ENCODE assay signal across 8 cellular contexts in genomic region chr17:44086364-44087311, GRCh38. TPM values are rescaled to one million over a fixed set of nuclear protein-coding genes. Genes with fewer than 3 reads are reported as not detected.
A peak's percentile ranks its signal among the peaks of the same experiment; 100 is the strongest.
DNase-seq lines count a peak whose midpoint lies in the region; ATAC-seq and TF ChIP-seq lines count a peak whose summit lies in the region.

No MANE protein-coding gene starts in this region.

- no peak for TF ChIP-seq RAD21 in HCT116 (IDR thresholded peaks at IDR 0.05; ENCODE audit: low read depth)

- peaks cover 0 to 4% of the 10 kb centered on the region in 2 experiments; a peak in 1 of 4 replicates for H3K36me3 ChIP-seq in HCT116 (ENCODE audit: control insufficient read depth in 1 of 2, insufficient read depth in 2 of 2, low read length in 2 of 2)

- ATAC-seq in HCT116: peak; percentile 71
- no peak for ATAC-seq in GM18502 (IDR thresholded peaks at IDR 0.05; ENCODE audit: poor library complexity, unreplicated experiment)
- no peak for ATAC-seq in HG02970 (IDR thresholded peaks at IDR 0.05; ENCODE audit: low FRiP score, unreplicated experiment)

- H3K27ac ChIP-seq in HCT116 (ENCODE audit: low read depth, low read length) (peak overlapping the region; percentile 48), layer of hippocampus (ENCODE audit: low read depth, low read length) (peak overlapping the region; percentile 18)

- no peaks in the 10 kb centered on the region for H4K20me1 ChIP-seq in HCT116 (ENCODE audit: insufficient read depth)

- no peak overlapping the region for H2AFZ ChIP-seq in HCT116 (ENCODE audit: low read depth, low read length, poor library complexity, severe bottlenecking)

- RAD21 ChIA-PET in HCT116 (lab: Charles Lee; ENCODE audit: low non-redundant PET in 1 of 2, low total read pairs in 2 of 2, uncharacterized antibody in 2 of 2, unreplicated experiment in 2 of 2): interaction anchor here in 1 of 2 experiments (0.6 kb wide), 1 partner anchor 15 kb away, joined by 4 read pairs; no protein-coding TSS in a partner anchor

- DNase-seq in HCT116 (ENCODE audit: low read depth, low spot score) (peak; percentile 37), SW480 (ENCODE audit: low spot score) (peak; percentile 88), astrocyte of the hippocampus (ENCODE audit: low read depth, low spot score) (peak; percentile 89), NCI-H146 treated with DMSO at 0.1 percent for 48 hours (lab: John Stamatoyannopoulos, UW; ENCODE audit: unreplicated experiment) (no peak)
- DNase-seq in stimulated activated CD8-positive, alpha-beta memory T cell treated with anti-CD3 and anti-CD28 coated beads, Interleukin-15, amount 100 ng/mL, for 48 hours (ENCODE audit: low read depth in 2 of 2): peak; percentile 37 to 46

- no peak for TF ChIP-seq POLR2A in HCT116 (IDR thresholded peaks at IDR 0.05; ENCODE audit: borderline replicate concordance, extremely low read depth, insufficient read depth, insufficient read length)

- peaks cover 29 to 59% of the 10 kb centered on the region in 2 experiments for H3K4me1 ChIP-seq in HCT116 (ENCODE audit: control insufficient read depth in 1 of 2, insufficient read depth in 2 of 2, low read length in 2 of 2)

- BruUV-seq in HCT116 (replicated peaks; lab: Mats Ljungman, UMichigan): no TSS peak

- CTCF ChIA-PET in HCT116 (lab: Charles Lee): interaction anchor here (1.0 kb wide), 1 partner anchor 29 kb away, joined by 4 read pairs; no protein-coding TSS in a partner anchor

- H3K27me3 ChIP-seq in HCT116 (ENCODE audit: insufficient read depth, low read length) (no peaks in the 10 kb centered on the region), layer of hippocampus (ENCODE audit: control insufficient read depth, insufficient read depth, low read length) (no peaks in the 10 kb centered on the region)

- POLR2A ChIA-PET in HCT116 (lab: Charles Lee): interaction anchor here (1.0 to 1.2 kb wide), 2 partner anchors 29 to 52 kb away, joined by 3 read pairs; no protein-coding TSS in a partner anchor

- intact Hi-C loops in HCT116 (cut with micrococcal nuclease): no loop called here

- no peak for TF ChIP-seq CTCF in HCT116 (IDR thresholded peaks at IDR 0.05 in 2 of 3, conservative IDR thresholded peaks at IDR 0.05 in 1 of 3; ENCODE audit: borderline replicate concordance in 1 of 3, insufficient read depth in 1 of 3, low read depth in 2 of 3, low read length in 2 of 3)

- peak overlapping the region in 1 of 2 experiments; percentile 33; a peak in 1 of 4 replicates for H3K4me3 ChIP-seq in HCT116 (replicated peaks in 1 of 2; ENCODE audit: low read depth in 1 of 2, low read length in 2 of 2)

- H3K9me3 ChIP-seq in HCT116 (ENCODE audit: control insufficient read depth in 1 of 2, insufficient read depth in 1 of 2, low read depth in 1 of 2, low read length in 2 of 2): no peaks in the 10 kb centered on the region

- H3K79me2 ChIP-seq in HCT116 (ENCODE audit: insufficient read depth, low read length): no peaks in the 10 kb centered on the region

- H3K9ac ChIP-seq in HCT116 (ENCODE audit: low read length): peak overlapping the region; percentile 48

- no peaks in the 10 kb centered on the region for H3K9me2 ChIP-seq in HCT116 (ENCODE audit: insufficient read depth)

- peak overlapping the region; percentile 77 for H3K4me2 ChIP-seq in HCT116 (ENCODE audit: low read length)

TF ChIP-seq in HCT116, 20 proteins besides CTCF, POLR2A, EP300 and RAD21:
- TF ChIP-seq EGR1 (IDR thresholded peaks at IDR 0.05; ENCODE audit: low read depth) (peak; percentile 85), CEBPB (IDR thresholded peaks at IDR 0.05; ENCODE audit: low read depth) (no peak), TCF7L2 (IDR thresholded peaks at IDR 0.05; ENCODE audit: borderline replicate concordance, extremely low read depth, insufficient read depth, insufficient read length) (peak; percentile 73)
- TF ChIP-seq, protein P1, sequence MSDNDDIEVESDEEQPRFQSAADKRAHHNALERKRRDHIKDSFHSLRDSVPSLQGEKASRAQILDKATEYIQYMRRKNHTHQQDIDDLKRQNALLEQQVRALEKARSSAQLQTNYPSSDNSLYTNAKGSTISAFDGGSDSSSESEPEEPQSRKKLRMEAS (IDR thresholded peaks at IDR 0.05): peak; percentile 37; the same call in 1 of the 2 replicates
TF ChIP-seq in HCT116: peak in this region for 3.

RNA-seq across cellular contexts. Expression of gene G6PC3, which starts 16.1 kb away (rescaled TPM):
- total RNA-seq in HCT116 (2021; ENCODE audit: unreplicated experiment): 50.6 TPM
- polyA plus RNA-seq in HCT116 (2012): 67.8 and 69.6 TPM in 2 replicates

RNA-seq across cellular contexts. Expression of gene LSM12, which starts 20.2 kb away (rescaled TPM):
- 99.6 TPM for total RNA-seq in HCT116 (2021; ENCODE audit: unreplicated experiment)
- polyA plus RNA-seq in HCT116 (2012): 44.3 and 45.4 TPM in 2 replicates

RNA-seq across cellular contexts. Expression of gene HDAC5, which starts 36.8 kb away (rescaled TPM):
- total RNA-seq in HCT116 (2021; ENCODE audit: unreplicated experiment): 32.9 TPM
- 51.0 and 68.2 TPM in 2 replicates for polyA plus RNA-seq in HCT116 (2012)

RNA-seq across cellular contexts. Expression of gene HROB, which starts 55.1 kb away (rescaled TPM):
- 14.3 TPM for total RNA-seq in HCT116 (2021; ENCODE audit: unreplicated experiment)
- polyA plus RNA-seq in HCT116 (2012): 8.5 and 11.7 TPM in 2 replicates
